27 cellular contexts compared by ENCODE assay signal in the genomic region with DNA sequence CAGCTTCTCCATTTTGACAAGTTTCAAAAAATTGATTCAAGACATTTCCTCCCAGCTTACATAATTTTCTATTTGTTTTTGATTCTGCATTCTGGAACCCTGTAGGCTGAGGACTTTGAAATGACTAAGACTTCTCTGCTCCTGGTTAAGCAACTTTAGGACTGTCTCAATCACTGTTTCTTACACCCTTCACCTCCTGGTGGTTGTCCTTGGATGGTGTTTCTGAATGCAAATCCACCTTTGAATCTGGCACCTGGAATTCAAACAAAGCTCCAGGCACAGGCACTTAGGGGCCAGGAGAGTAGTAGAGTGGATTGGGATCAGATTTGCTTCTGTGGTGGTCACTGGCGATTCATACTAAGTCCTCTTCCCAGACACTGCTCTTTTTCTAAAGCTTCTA.
A peak's percentile ranks its signal among the peaks of the same experiment; 100 is the strongest.
DNase-seq lines count a peak whose midpoint lies in the region; ATAC-seq and TF ChIP-seq lines count a peak whose summit lies in the region.
"Had no signal": no experiment of that assay in that cellular context is flagged by ENCODE, and none has a peak within 500 bp of the region (broad histone marks: within the 10 kb centered on the region; RNA-seq: fewer than 3 reads in every experiment).

No MANE protein-coding gene starts in this region.

- DNase-seq in GM23248 = peak; percentile 7
- DNase-seq in RWPE2 (ENCODE audit: low spot score) = no peak
- no peak for DNase-seq in fibroblast of the aortic adventitia (ENCODE audit: low read depth)
- DNase-seq in progenitor cell of endocrine pancreas (ENCODE audit: low spot score, unreplicated experiment) = no peak
- DNase-seq in NCI-H1417 treated with DMSO at 0.1 percent for 48 hours (lab: John Stamatoyannopoulos, UW) = no peak
- DNase-seq in nucleus accumbens (lab: John Stamatoyannopoulos, UW) = no peak
- DNase-seq: activated CD4-positive, alpha-beta T cell treated with anti-CD3 and anti-CD28 coated beads for 4 hours; activated naive CD4-positive, alpha-beta T cell treated with Interleukin-2 at 50 U/mL for 16 hours; activated T-cell treated with anti-CD3 and anti-CD28 coated beads, Interleukin-2, amount 50 U/mL, for 48 hours; DMS 273 treated with DMSO at 0.1 percent for 48 hours; heart left ventricle; HFFc6; KBM-7; left cardiac atrium; naive thymus-derived CD4-positive, alpha-beta T cell; NCI-H146; NCI-H510A treated with DMSO at 0.1 percent for 48 hours; ovary; right lobe of liver; stimulated activated CD4-positive, alpha-beta T cell treated with anti-CD3 and anti-CD28 coated beads, Interleukin-12 subunit alpha, Interleukin-12 subunit beta, amount 100 ng/mL, for 4 hours; stimulated activated CD4-positive, alpha-beta T cell treated with anti-CD3 and anti-CD28 coated beads, Interleukin-4, amount 100 ng/mL, for 4 hours; stimulated activated naive CD4-positive, alpha-beta T cell; uterus had no signal

- 86 to 88% methylated on average over 1 of the region's 1 CpG for WGBS in GM23248 (ENCODE audit: low coverage in 1 of 2, low lambda C conversion rate in 2 of 2, missing lambda C conversion rate in 2 of 2), 2 experiments

- H3K9me3 ChIP-seq in GM23248 (ENCODE audit: low read depth) = no peaks in the 10 kb centered on the region
- no peaks in the 10 kb centered on the region for H3K9me3 ChIP-seq in RWPE2 (ENCODE audit: severe bottlenecking)
- H3K9me3 ChIP-seq: heart left ventricle, ovary, right lobe of liver, uterus had no signal

- ATAC-seq in RWPE2 (ENCODE audit: low read depth) (peak; percentile 29; the same call in 1 of the 3 replicates), HG03039 (IDR thresholded peaks at IDR 0.05; ENCODE audit: unreplicated experiment) (no peak)
- ATAC-seq: heart left ventricle; left cardiac atrium; naive thymus-derived CD4-positive, alpha-beta T cell had no signal

- peaks cover 7% of the 10 kb centered on the region for H3K27me3 Mint-ChIP-seq in progenitor cell of endocrine pancreas
- H3K27me3 Mint-ChIP-seq: dendritic cell treated with granulocyte-macrophage colony-stimulating factor and Interleukin-4, amounts not matched to agents 40 ng/mL and 50 ng/mL, for 4 days had no signal

- H3K4me1 Mint-ChIP-seq in progenitor cell of endocrine pancreas (ENCODE audit: low read depth) = peaks cover 6% of the 10 kb centered on the region
- H3K4me1 Mint-ChIP-seq: naive thymus-derived CD4-positive, alpha-beta T cell had no signal

- H3K36me3 Mint-ChIP-seq in progenitor cell of endocrine pancreas (ENCODE audit: insufficient read depth) = no peaks in the 10 kb centered on the region
- H3K36me3 Mint-ChIP-seq: mesothelial cell of epicardium; naive thymus-derived CD4-positive, alpha-beta T cell had no signal

- H3K27me3 ChIP-seq in GM23248 (replicated peaks; ENCODE audit: insufficient read depth) (no peaks in the 10 kb centered on the region), RWPE2 (ENCODE audit: insufficient read depth, poor library complexity, severe bottlenecking) (no peaks in the 10 kb centered on the region)
- H3K27me3 ChIP-seq: heart left ventricle, ovary, right lobe of liver, uterus had no signal

- no peaks in the 10 kb centered on the region for H3K9me2 ChIP-seq in GM23248 (ENCODE audit: insufficient read depth)

- H3K4me3 Mint-ChIP-seq in progenitor cell of endocrine pancreas (ENCODE audit: low read depth) = no peak overlapping the region
- H3K4me3 Mint-ChIP-seq: dendritic cell treated with granulocyte-macrophage colony-stimulating factor and Interleukin-4, amounts not matched to agents 40 ng/mL and 50 ng/mL, for 4 days; HFFc6; mesothelial cell of epicardium; naive thymus-derived CD4-positive, alpha-beta T cell; T-helper 1 cell treated with Interleukin-12 subunit alpha and Interleukin-12 subunit beta and Interleukin-4 antibody, amounts not matched to agents 30 μg/mL and 1 μg/mL, for 36 hours had no signal

- no peaks in the 10 kb centered on the region for H3K79me2 ChIP-seq in GM23248 (ENCODE audit: insufficient read depth)

- H3K27ac Mint-ChIP-seq in progenitor cell of endocrine pancreas = no peak overlapping the region
- H3K27ac Mint-ChIP-seq: dendritic cell treated with granulocyte-macrophage colony-stimulating factor and Interleukin-4, amounts not matched to agents 40 ng/mL and 50 ng/mL, for 4 days; HFFc6; mesothelial cell of epicardium; naive thymus-derived CD4-positive, alpha-beta T cell; T-helper 1 cell treated with Interleukin-12 subunit alpha and Interleukin-12 subunit beta and Interleukin-4 antibody, amounts not matched to agents 30 μg/mL and 1 μg/mL, for 36 hours had no signal

- no peak overlapping the region for H3K4me3 ChIP-seq in GM23248
- H3K4me3 ChIP-seq in RWPE2 (ENCODE audit: severe bottlenecking) = no peak overlapping the region
- H3K4me3 ChIP-seq in fibroblast of the aortic adventitia (ENCODE audit: low read depth, low read length) = no peak overlapping the region
- H3K4me3 ChIP-seq: heart left ventricle, ovary, right lobe of liver, uterus had no signal

- no peak overlapping the region for H3K9ac ChIP-seq in GM23248

- H3K4me2 ChIP-seq in GM23248 (ENCODE audit: unreplicated experiment) = no peak overlapping the region

- H3K27ac ChIP-seq in GM23248 (no peak overlapping the region), RWPE2 (ENCODE audit: poor library complexity, severe bottlenecking) (no peak overlapping the region)
- H3K27ac ChIP-seq: heart left ventricle, ovary, uterus had no signal

- TF ChIP-seq CTCF in RWPE2 (IDR thresholded peaks at IDR 0.05; ENCODE audit: poor library complexity, severe bottlenecking) = no peak
- TF ChIP-seq CTCF in fibroblast of the aortic adventitia (IDR thresholded peaks at IDR 0.05; ENCODE audit: insufficient read depth, low read length) = peak; percentile 10
- TF ChIP-seq CTCF in progenitor cell of endocrine pancreas (IDR thresholded peaks at IDR 0.05; ENCODE audit: unreplicated experiment) = peak; percentile 19

- no peaks in the 10 kb centered on the region for H3K9me3 Mint-ChIP-seq in progenitor cell of endocrine pancreas (ENCODE audit: low read depth)
- H3K9me3 Mint-ChIP-seq: dendritic cell treated with granulocyte-macrophage colony-stimulating factor and Interleukin-4, amounts not matched to agents 40 ng/mL and 50 ng/mL, for 4 days; HFFc6; mesothelial cell of epicardium; naive thymus-derived CD4-positive, alpha-beta T cell; T-helper 1 cell treated with Interleukin-12 subunit alpha and Interleukin-12 subunit beta and Interleukin-4 antibody, amounts not matched to agents 30 μg/mL and 1 μg/mL, for 36 hours had no signal

- no peak overlapping the region for H2AFZ ChIP-seq in GM23248

- in situ Hi-C loops in GM23248 (cut with MboI) = loop anchor here (25.0 kb wide), 2 partner anchors 510 to 960 kb away; no protein-coding TSS in a partner anchor

- no peaks in the 10 kb centered on the region for H4K20me1 ChIP-seq in GM23248 (ENCODE audit: insufficient read depth)

- H3F3A ChIP-seq in GM23248 (ENCODE audit: insufficient read depth) = no peaks in the 10 kb centered on the region

- H3K4me1 ChIP-seq in GM23248 (ENCODE audit: insufficient read depth) (no peaks in the 10 kb centered on the region), RWPE2 (ENCODE audit: insufficient read depth, poor library complexity, severe bottlenecking) (no peaks in the 10 kb centered on the region)
- H3K4me1 ChIP-seq: heart left ventricle, uterus had no signal

- H3K36me3 ChIP-seq in GM23248 (ENCODE audit: low read depth) (no peaks in the 10 kb centered on the region), RWPE2 (ENCODE audit: low read depth) (no peaks in the 10 kb centered on the region)
- H3K36me3 ChIP-seq: heart left ventricle, ovary, right lobe of liver, uterus had no signal
